Comparison of ENCODE assay signal across 8 cellular contexts in the genomic region with DNA sequence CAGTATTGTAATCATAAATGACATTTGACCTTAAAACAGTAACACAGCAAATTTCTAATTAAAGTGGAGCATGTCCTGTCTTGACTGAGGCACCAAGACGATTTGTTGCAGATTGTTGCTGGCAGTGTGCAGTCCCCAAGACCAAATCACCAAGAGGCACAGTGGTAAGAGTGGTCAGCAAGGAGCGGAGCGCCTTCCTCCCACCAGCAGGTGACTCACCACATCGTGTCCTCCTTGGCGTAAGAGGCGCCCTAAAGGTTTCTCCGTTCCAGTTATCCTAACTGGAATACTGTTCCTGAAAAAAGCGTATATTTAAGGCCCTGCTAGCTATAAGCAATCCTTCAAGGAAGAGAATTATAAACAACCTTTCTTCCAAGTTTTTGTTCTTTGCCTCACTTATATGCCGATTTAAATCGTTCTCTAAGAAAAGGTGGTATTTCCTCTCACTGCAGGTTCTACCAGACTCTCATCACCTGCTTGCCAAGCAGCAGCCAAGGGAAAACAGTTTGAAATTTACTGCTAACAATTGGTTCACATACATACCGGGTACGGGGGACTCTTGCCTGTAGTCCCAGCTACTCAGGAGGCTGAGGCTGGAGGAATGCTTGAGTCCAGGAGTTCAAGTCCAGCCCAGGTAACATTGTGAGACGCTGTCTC. TPM values are rescaled to one million over a fixed set of nuclear protein-coding genes. Genes with fewer than 3 reads are reported as not detected.
DNase-seq lines count a peak whose midpoint lies in the region; ATAC-seq and TF ChIP-seq lines count a peak whose summit lies in the region.

No MANE protein-coding gene starts in this region.

- ATAC-seq in GM21786 (IDR thresholded peaks at IDR 0.05; ENCODE audit: unreplicated experiment) (peak; percentile 15), esophagus mucosa (no peak), GM19035 (IDR thresholded peaks at IDR 0.05; ENCODE audit: unreplicated experiment) (no peak)

- H3K27ac ChIP-seq in PC-9, result no peak overlapping the region

- no peak overlapping the region for H3K4me2 ChIP-seq in PC-9

- H3F3A ChIP-seq in PC-9 (ENCODE audit: insufficient read depth, low read depth), result peaks cover 5% of the 10 kb centered on the region

- no peak for TF ChIP-seq CTCF in PC-9 (conservative IDR thresholded peaks at IDR 0.05)

- peak overlapping the region; percentile 79 to 91 (median 82) for H3K27ac Mint-ChIP-seq in immature natural killer cell

- H3K36me3 ChIP-seq in PC-9 (ENCODE audit: low read depth), result no peaks in the 10 kb centered on the region

- no peaks in the 10 kb centered on the region for H3K27me3 ChIP-seq in PC-9 (ENCODE audit: insufficient read depth, low read depth)

- POLR2A ChIA-PET in PC-9 (lab: Charles Lee; ENCODE audit: unreplicated experiment), result no interaction called here

- H3K36me3 Mint-ChIP-seq in immature natural killer cell, result peaks cover 0 to 3% (median 0%) of the 10 kb centered on the region in 3 donors

- H4K20me1 ChIP-seq in PC-9 (ENCODE audit: insufficient read depth), result no peaks in the 10 kb centered on the region

- H3K4me1 Mint-ChIP-seq in immature natural killer cell, result peaks cover 38 to 45% of the 10 kb centered on the region in 2 donors

- peak; percentile 74 for DNase-seq in Daoy (ENCODE audit: low read depth)
- no peak for DNase-seq in PC-9
- peak in 1 of 3 donors; percentile 24 for DNase-seq in immature natural killer cell
- no peak for DNase-seq in HuH-7 (ENCODE audit: low spot score)
- no peak for DNase-seq in LoVo (ENCODE audit: low spot score)

- peak overlapping the region; percentile 66 to 81 (median 72) for H3K4me3 Mint-ChIP-seq in immature natural killer cell

- H3K79me2 ChIP-seq in PC-9 (ENCODE audit: low read depth), result no peaks in the 10 kb centered on the region

- peaks cover under 1% of the 10 kb centered on the region; the same call in 1 of the 2 replicates for H3K4me1 ChIP-seq in PC-9 (replicated peaks; ENCODE audit: insufficient read depth)

- peak overlapping the region; percentile 8; the same call in 1 of the 2 replicates for H2AFZ ChIP-seq in PC-9

- CTCF ChIA-PET in PC-9 (lab: Charles Lee), result interaction anchor here (0.6 to 1.2 kb wide), 2 partner anchors 8 to 821 kb away, joined by 3 to 11 read pairs; no protein-coding TSS in a partner anchor

- intact Hi-C loops in PC-9 (cut with micrococcal nuclease; ENCODE audit: unreplicated experiment), result no loop called here

- peaks cover 0 to 5% (median 4%) of the 10 kb centered on the region in 3 donors for H3K27me3 Mint-ChIP-seq in immature natural killer cell (ENCODE audit: low read depth in 3 of 3)

- no peaks in the 10 kb centered on the region for H3K9me2 ChIP-seq in PC-9 (ENCODE audit: insufficient read depth)

- BruUV-seq in PC-9 (replicated peaks; lab: Mats Ljungman, UMichigan), result no TSS peak

- H3K9me3 Mint-ChIP-seq in immature natural killer cell, result peaks cover 0 to 2% (median 0%) of the 10 kb centered on the region in 6 donors

- H3K9me3 ChIP-seq in PC-9 (ENCODE audit: insufficient read depth, low read depth), result no peaks in the 10 kb centered on the region

- H3K4me3 ChIP-seq in PC-9, result no peak overlapping the region

RNA-seq across cellular contexts. Expression of a gene that starts 10.7 kb away (rescaled TPM):
- 129 and 131 TPM in 2 replicates for total RNA-seq in Daoy (2014; rRNA removed; shearing (Covaris generic))
- total RNA-seq in PC-9 (2021) (172 and 174 TPM in 2 replicates), esophagus mucosa (44.9 TPM)
- 10 to 100 TPM; 40.6 to 86.0 (median 43.2) TPM for polyA plus RNA-seq in immature natural killer cell

RNA-seq across cellular contexts. Expression of a gene that starts 16.5 kb away (rescaled TPM):
- 3.9 and 11.8 TPM in 2 replicates for total RNA-seq in Daoy (2014; rRNA removed; shearing (Covaris generic))
- total RNA-seq in PC-9 (2021) (not detected in 2 replicates), esophagus mucosa (7.5 TPM)
- not detected for polyA plus RNA-seq in immature natural killer cell

RNA-seq across cellular contexts. Expression of a gene that starts 21.2 kb away (rescaled TPM):
- total RNA-seq in Daoy (2014; rRNA removed; shearing (Covaris generic)), result 9.1 and 18.2 TPM in 2 replicates
- 3.1 and 3.4 TPM in 2 replicates for total RNA-seq in PC-9 (2021)
- polyA plus RNA-seq in immature natural killer cell, result 1 to 10 TPM; 3.3 to 5.5 (median 5.5) TPM
- total RNA-seq in esophagus mucosa, result 1.3 TPM

RNA-seq across cellular contexts. Expression of a gene that starts 34.6 kb away (rescaled TPM):
- total RNA-seq in Daoy (2014; rRNA removed; shearing (Covaris generic)), result 0.06 and 2.7 TPM in 2 replicates
- total RNA-seq in PC-9 (2021), result 24.1 and 34.5 TPM in 2 replicates
- polyA plus RNA-seq in immature natural killer cell, result 1 to 10 TPM; 3.6 to 8.8 (median 6.5) TPM
- total RNA-seq in esophagus mucosa, result 6.1 TPM

RNA-seq across cellular contexts. Expression of a gene that starts 34.7 kb away (rescaled TPM):
- 6.3 and 9.7 TPM in 2 replicates for total RNA-seq in Daoy (2014; rRNA removed; shearing (Covaris generic))
- total RNA-seq in PC-9 (2021) (34.8 and 42.3 TPM in 2 replicates), esophagus mucosa (9.6 TPM)
- 10 to 100 TPM; 19.4 to 26.6 (median 20.6) TPM for polyA plus RNA-seq in immature natural killer cell
